Comparison of ENCODE assay signal across 17 cellular contexts in genomic region chr9:4062966-4063365, GRCh38.
"Had no signal": no experiment of that assay in that cellular context is flagged by ENCODE, and none has a peak within 500 bp of the region (broad histone marks: within the 10 kb centered on the region; RNA-seq: fewer than 3 reads in every experiment).

No MANE protein-coding gene starts in this region.

- H3K36me3 ChIP-seq: esophagus squamous epithelium, neutrophil, tibial artery, uterus had no signal

- H3K27ac ChIP-seq: esophagus squamous epithelium, neutrophil, tibial artery, uterus had no signal

- ATAC-seq: activated T-helper 17 cell treated with anti-CD3 and anti-CD28 coated beads, Interleukin-2, amount 50 U/mL, for 72 hours; left cardiac atrium; naive thymus-derived CD4-positive, alpha-beta T cell; stimulated activated effector memory CD8-positive, alpha-beta T cell treated with anti-CD3 and anti-CD28 coated beads, Interleukin-12 subunit alpha, Interleukin-12 subunit beta, amount 100 ng/mL, for 72 hours had no signal

- H3K27me3 ChIP-seq: esophagus squamous epithelium, neutrophil, tibial artery, uterus had no signal

- H3K4me3 ChIP-seq: esophagus squamous epithelium, lung, tibial artery, uterus had no signal

- H3K9me3 ChIP-seq: neutrophil, uterus had no signal

- H3K4me1 ChIP-seq: tibial artery, uterus had no signal

- DNase-seq: activated CD4-positive, alpha-beta T cell treated with anti-CD3 and anti-CD28 coated beads, Interleukin-2, amount 10 ng/mL, durations not matched to agents 7 days and 5 days; activated CD4-positive, CD25-positive, alpha-beta regulatory T cell; activated CD8-positive, alpha-beta memory T cell treated with anti-CD3 and anti-CD28 coated beads for 24 hours; activated naive CD4-positive, alpha-beta T cell treated with anti-CD3 and anti-CD28 coated beads for 36 hours; activated T-cell treated with anti-CD3 and anti-CD28 coated beads for 4 hours; amniotic stem cell; esophagus squamous epithelium; glutamatergic neuron; left cardiac atrium; naive thymus-derived CD4-positive, alpha-beta T cell; posterior cingulate gyrus; tibial artery; uterus had no signal
